In genomic region chr14:56899829-56900228, GRCh38 we compare ENCODE assay signal across 29 cellular contexts.
"Had no signal": no experiment of that assay in that cellular context is flagged by ENCODE, and none has a peak within 500 bp of the region (broad histone marks: within the 10 kb centered on the region; RNA-seq: fewer than 3 reads in every experiment).

No MANE protein-coding gene starts in this region.

- H3K4me3 Mint-ChIP-seq: activated CD4-positive, alpha-beta T cell treated with anti-CD3 and anti-CD28 coated beads, Interleukin-2, amount 10 ng/mL, durations not matched to agents 7 days and 5 days; activated CD8-positive, alpha-beta memory T cell treated with anti-CD3 and anti-CD28 coated beads, Interleukin-2, amount 10 ng/mL, durations not matched to agents 7 days and 5 days; activated CD8-positive, alpha-beta T cell treated with anti-CD3 and anti-CD28 coated beads for 36 hours; activated naive CD4-positive, alpha-beta T cell treated with anti-CD3 and anti-CD28 coated beads, Interleukin-2, amount 50 U/mL, for 24 hours; activated T-helper 1 cell treated with anti-CD3 and anti-CD28 coated beads, Interleukin-12 subunit alpha, Interleukin-12 subunit beta, Interleukin-2, Interleukin-4 antibody, amounts not matched to agents 30 ng/mL and 10 ng/mL and 1 ng/mL, durations not matched to agents 14 hours and 24 hours and 36 hours; naive B cell; stimulated activated naive CD8-positive, alpha-beta T cell treated with anti-CD3 and anti-CD28 coated beads, Interleukin-15, Interleukin-2, amounts not matched to agents 100 ng/mL and 50 ng/mL, for 24 hours had no signal

- ATAC-seq: activated CD8-positive, alpha-beta memory T cell treated with anti-CD3 and anti-CD28 coated beads, Interleukin-2, amount 10 ng/mL, durations not matched to agents 7 days and 5 days; activated CD8-positive, alpha-beta T cell treated with anti-CD3 and anti-CD28 coated beads for 36 hours; esophagus mucosa; left colon; lower lobe of right lung; right lobe of liver; upper lobe of right lung had no signal

- DNase-seq: activated CD4-positive, alpha-beta T cell treated with anti-CD3 and anti-CD28 coated beads, Interleukin-2, amount 10 ng/mL, durations not matched to agents 7 days and 5 days; activated CD4-positive, CD25-positive, alpha-beta regulatory T cell treated with anti-CD3 and anti-CD28 coated beads, Interleukin-2, amount 50 U/mL, for 72 hours; activated CD8-positive, alpha-beta memory T cell treated with anti-CD3 and anti-CD28 coated beads, Interleukin-2, amount 10 ng/mL, durations not matched to agents 7 days and 5 days; activated CD8-positive, alpha-beta T cell treated with anti-CD3 and anti-CD28 coated beads for 36 hours; activated gamma-delta T cell; activated T-cell treated with anti-CD3 and anti-CD28 coated beads for 4 hours; aorta; brain microvascular endothelial cell; caudate nucleus; dermis blood vessel endothelial cell; effector memory CD4-positive, alpha-beta T cell; glutamatergic neuron; left colon; lower lobe of right lung; naive B cell; posterior cingulate gyrus; right lobe of liver; stimulated activated CD4-positive, alpha-beta T cell treated with anti-CD3 and anti-CD28 coated beads, Interleukin-1b, Interleukin-23, amount 100 ng/mL, for 48 hours; substantia nigra; T-helper 2 cell; thyroid gland; upper lobe of right lung had no signal

- H3K4me1 ChIP-seq: lower lobe of right lung, right lobe of liver, thyroid gland, upper lobe of right lung had no signal

- H2AFZ ChIP-seq: hepatocyte had no signal

- H3K27ac Mint-ChIP-seq: activated CD4-positive, alpha-beta T cell treated with anti-CD3 and anti-CD28 coated beads, Interleukin-2, amount 10 ng/mL, durations not matched to agents 7 days and 5 days; activated CD8-positive, alpha-beta memory T cell treated with anti-CD3 and anti-CD28 coated beads, Interleukin-2, amount 10 ng/mL, durations not matched to agents 7 days and 5 days; activated CD8-positive, alpha-beta T cell treated with anti-CD3 and anti-CD28 coated beads for 36 hours; activated naive CD4-positive, alpha-beta T cell treated with anti-CD3 and anti-CD28 coated beads, Interleukin-2, amount 50 U/mL, for 24 hours; activated T-helper 1 cell treated with anti-CD3 and anti-CD28 coated beads, Interleukin-12 subunit alpha, Interleukin-12 subunit beta, Interleukin-2, Interleukin-4 antibody, amounts not matched to agents 30 ng/mL and 10 ng/mL and 1 ng/mL, durations not matched to agents 14 hours and 24 hours and 36 hours; naive B cell; stimulated activated naive CD8-positive, alpha-beta T cell treated with anti-CD3 and anti-CD28 coated beads, Interleukin-15, Interleukin-2, amounts not matched to agents 100 ng/mL and 50 ng/mL, for 24 hours had no signal

- H3K4me2 ChIP-seq: hepatocyte had no signal

- H3K4me3 ChIP-seq: hepatocyte, lower lobe of right lung, right lobe of liver, skin epidermis, thyroid gland, upper lobe of right lung had no signal

- H3K79me2 ChIP-seq: hepatocyte had no signal

- H3K4me1 Mint-ChIP-seq: activated CD4-positive, alpha-beta T cell treated with anti-CD3 and anti-CD28 coated beads, Interleukin-2, amount 10 ng/mL, durations not matched to agents 7 days and 5 days; activated CD8-positive, alpha-beta memory T cell treated with anti-CD3 and anti-CD28 coated beads, Interleukin-2, amount 10 ng/mL, durations not matched to agents 7 days and 5 days; activated naive CD4-positive, alpha-beta T cell treated with anti-CD3 and anti-CD28 coated beads, Interleukin-2, amount 50 U/mL, for 24 hours; naive B cell had no signal

- H3K27ac ChIP-seq: brain microvascular endothelial cell, hepatocyte, lower lobe of right lung, right lobe of liver, skin epidermis, thyroid gland, upper lobe of right lung, VCaP had no signal

- H3K36me3 ChIP-seq: brain microvascular endothelial cell, lower lobe of right lung, right lobe of liver, thyroid gland, upper lobe of right lung had no signal

- H3K9me3 Mint-ChIP-seq: activated CD4-positive, alpha-beta T cell treated with anti-CD3 and anti-CD28 coated beads, Interleukin-2, amount 10 ng/mL, durations not matched to agents 7 days and 5 days; activated CD8-positive, alpha-beta T cell treated with anti-CD3 and anti-CD28 coated beads for 36 hours; activated naive CD4-positive, alpha-beta T cell treated with anti-CD3 and anti-CD28 coated beads, Interleukin-2, amount 50 U/mL, for 24 hours; activated T-helper 1 cell treated with anti-CD3 and anti-CD28 coated beads, Interleukin-12 subunit alpha, Interleukin-12 subunit beta, Interleukin-2, Interleukin-4 antibody, amounts not matched to agents 30 ng/mL and 10 ng/mL and 1 ng/mL, durations not matched to agents 14 hours and 24 hours and 36 hours; stimulated activated naive CD8-positive, alpha-beta T cell treated with anti-CD3 and anti-CD28 coated beads, Interleukin-15, Interleukin-2, amounts not matched to agents 100 ng/mL and 50 ng/mL, for 24 hours had no signal

- H3K9me3 ChIP-seq: lower lobe of right lung, right lobe of liver, thyroid gland, upper lobe of right lung had no signal

- H3K36me3 Mint-ChIP-seq: activated CD8-positive, alpha-beta memory T cell treated with anti-CD3 and anti-CD28 coated beads, Interleukin-2, amount 10 ng/mL, durations not matched to agents 7 days and 5 days; activated naive CD4-positive, alpha-beta T cell treated with anti-CD3 and anti-CD28 coated beads, Interleukin-2, amount 50 U/mL, for 24 hours; naive B cell had no signal

- H3K27me3 ChIP-seq: brain microvascular endothelial cell, right lobe of liver, thyroid gland, upper lobe of right lung had no signal
